Comparison of ENCODE assay signal across 9 cellular contexts in the genomic region with DNA sequence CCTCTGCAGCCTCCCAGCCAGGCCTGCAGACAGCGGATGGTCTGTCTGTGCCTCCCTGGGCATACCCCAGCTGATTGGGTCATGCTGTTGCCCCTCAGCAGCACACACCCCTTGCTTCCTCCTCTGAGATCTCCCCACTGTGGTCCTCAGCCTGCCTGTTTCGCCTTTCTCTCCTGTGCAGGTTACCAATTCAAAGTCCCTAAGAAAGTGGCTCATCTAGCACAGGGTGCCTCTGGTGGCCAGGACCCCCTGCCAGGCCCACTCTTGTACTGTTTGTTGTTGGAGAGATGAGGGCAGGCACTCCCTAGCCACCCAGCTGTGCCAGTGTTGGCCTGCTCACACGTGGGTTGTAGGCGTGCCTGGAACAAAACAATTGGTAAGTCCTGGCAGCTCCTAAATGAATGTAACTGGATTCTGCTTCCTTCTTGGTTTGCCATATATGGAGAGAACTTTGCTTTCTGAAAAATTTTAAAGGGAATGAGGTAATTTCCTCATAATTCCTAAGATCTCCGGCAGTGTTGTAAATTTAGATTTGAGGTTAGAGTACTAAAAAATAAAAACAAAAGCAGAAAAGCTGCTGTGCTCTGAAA.
DNase-seq lines count a peak whose midpoint lies in the region; ATAC-seq and TF ChIP-seq lines count a peak whose summit lies in the region.
"Had no signal": no experiment of that assay in that cellular context is flagged by ENCODE, and none has a peak within 500 bp of the region (broad histone marks: within the 10 kb centered on the region; RNA-seq: fewer than 3 reads in every experiment).

No MANE protein-coding gene starts in this region.

- ATAC-seq in SK-N-SH treated with all-trans-retinoic acid at 6 μM for 48 hours: peak; percentile 97
- no peak for ATAC-seq in T-helper 17 cell
- no peak for ATAC-seq in GM21526 (IDR thresholded peaks at IDR 0.05; ENCODE audit: low FRiP score, unreplicated experiment)

- no peak overlapping the region for H3K4me3 Mint-ChIP-seq in T-helper 17 cell
- H3K4me3 Mint-ChIP-seq: activated naive CD4-positive, alpha-beta T cell treated with anti-CD3 and anti-CD28 coated beads, Interleukin-2, amount 50 U/mL, for 24 hours had no signal

- peaks cover 0 to 24% of the 10 kb centered on the region in 2 donors for H3K4me1 ChIP-seq in right atrium auricular region

- peaks cover 57% of the 10 kb centered on the region for H3K27me3 Mint-ChIP-seq in T-helper 17 cell

- H3K4me1 Mint-ChIP-seq in T-helper 17 cell: no peaks in the 10 kb centered on the region
- H3K4me1 Mint-ChIP-seq: activated naive CD4-positive, alpha-beta T cell treated with anti-CD3 and anti-CD28 coated beads, Interleukin-2, amount 50 U/mL, for 24 hours had no signal

- DNase-seq in HEK293T (ENCODE audit: extremely low spot score) (peak; percentile 52), right atrium auricular region (ENCODE audit: low spot score) (peak; percentile 68), smooth muscle cell of the brain vasculature (ENCODE audit: low read depth, low spot score) (peak; percentile 71), T-helper 17 cell (no peak), GDM1 (lab: John Stamatoyannopoulos, UW) (no peak)
- no peak for DNase-seq in activated CD4-positive, alpha-beta T cell treated with anti-CD3 and anti-CD28 coated beads for 4 hours

- H3K36me3 Mint-ChIP-seq in T-helper 17 cell (ENCODE audit: low read depth): no peaks in the 10 kb centered on the region
- H3K36me3 Mint-ChIP-seq: activated naive CD4-positive, alpha-beta T cell treated with anti-CD3 and anti-CD28 coated beads, Interleukin-2, amount 50 U/mL, for 24 hours had no signal

- peak overlapping the region; percentile 65 to 82 for H3K27ac ChIP-seq in right atrium auricular region

- no peaks in the 10 kb centered on the region for H3K36me3 ChIP-seq in right atrium auricular region

- H3K27me3 ChIP-seq in right atrium auricular region: no peaks in the 10 kb centered on the region

- H3K27ac Mint-ChIP-seq in T-helper 17 cell: no peak overlapping the region
- H3K27ac Mint-ChIP-seq: activated naive CD4-positive, alpha-beta T cell treated with anti-CD3 and anti-CD28 coated beads, Interleukin-2, amount 50 U/mL, for 24 hours had no signal

- H3K9me3 ChIP-seq in right atrium auricular region (no peaks in the 10 kb centered on the region), T-helper 17 cell (ENCODE audit: control insufficient read depth, low read length, poor library complexity, severe bottlenecking) (no peaks in the 10 kb centered on the region)

- CTCF ChIA-PET in HEK293T (lab: Yijun Ruan, JAX): interaction anchor here (1.1 to 1.3 kb wide), 2 partner anchors 9 to 12 kb away, joined by 4 read pairs; no protein-coding TSS in a partner anchor

- H3K4me3 ChIP-seq in right atrium auricular region: no peak overlapping the region

- POLR2A ChIA-PET in HEK293T (lab: Yijun Ruan, JAX): interaction anchor here (2.2 kb wide), 1 partner anchor 10 kb away, joined by 7 read pairs; no protein-coding TSS in a partner anchor

- no peak for TF ChIP-seq CTCF in right atrium auricular region (IDR thresholded peaks at IDR 0.05)

TF ChIP-seq in HEK293T, 16 proteins besides CTCF, POLR2A, EP300 and RAD21:
- TF ChIP-seq CTBP1 (IDR thresholded peaks at IDR 0.05; ENCODE audit: borderline replicate concordance) (peak; percentile 65; the same call in 1 of the 2 replicates), PKNOX1 (IDR thresholded peaks at IDR 0.05) (0 out of 2 replicates have a peak, but pooled peaks have one; percentile 2), SP1 (IDR thresholded peaks at IDR 0.05) (no peak)

TF ChIP-seq in SK-N-SH treated with all-trans-retinoic acid at 6 μM for 48 hours, 23 proteins besides CTCF, POLR2A, EP300 and RAD21:
- TF ChIP-seq SNAI2 (CRISPR knock-in tag; IDR thresholded peaks at IDR 0.05) (no peak), CSDC2 (CRISPR knock-in tag; IDR thresholded peaks at IDR 0.05) (no peak), CREB5 (CRISPR knock-in tag; IDR thresholded peaks at IDR 0.05; ENCODE audit: low read depth) (no peak), ESRRG (CRISPR knock-in tag; IDR thresholded peaks at IDR 0.05) (no peak), ZNF8 (CRISPR knock-in tag; IDR thresholded peaks at IDR 0.05) (no peak), OSR1 (CRISPR knock-in tag; IDR thresholded peaks at IDR 0.05) (no peak), ZNF70 (CRISPR knock-in tag; IDR thresholded peaks at IDR 0.05) (no peak), ISL1 (CRISPR knock-in tag; IDR thresholded peaks at IDR 0.05) (no peak), GLIS3 (CRISPR knock-in tag; IDR thresholded peaks at IDR 0.05) (no peak), PPARA (CRISPR knock-in tag; IDR thresholded peaks at IDR 0.05; ENCODE audit: borderline replicate concordance) (no peak), ZNF565 (CRISPR knock-in tag; conservative IDR thresholded peaks at IDR 0.05; ENCODE audit: low read depth) (no peak), CSRNP3 (CRISPR knock-in tag; IDR thresholded peaks at IDR 0.05) (no peak), ARNTL (CRISPR knock-in tag; IDR thresholded peaks at IDR 0.05; ENCODE audit: borderline replicate concordance, low read depth) (no peak), ZC3H10 (CRISPR knock-in tag; IDR thresholded peaks at IDR 0.05) (no peak)
- TF ChIP-seq, protein P1, sequence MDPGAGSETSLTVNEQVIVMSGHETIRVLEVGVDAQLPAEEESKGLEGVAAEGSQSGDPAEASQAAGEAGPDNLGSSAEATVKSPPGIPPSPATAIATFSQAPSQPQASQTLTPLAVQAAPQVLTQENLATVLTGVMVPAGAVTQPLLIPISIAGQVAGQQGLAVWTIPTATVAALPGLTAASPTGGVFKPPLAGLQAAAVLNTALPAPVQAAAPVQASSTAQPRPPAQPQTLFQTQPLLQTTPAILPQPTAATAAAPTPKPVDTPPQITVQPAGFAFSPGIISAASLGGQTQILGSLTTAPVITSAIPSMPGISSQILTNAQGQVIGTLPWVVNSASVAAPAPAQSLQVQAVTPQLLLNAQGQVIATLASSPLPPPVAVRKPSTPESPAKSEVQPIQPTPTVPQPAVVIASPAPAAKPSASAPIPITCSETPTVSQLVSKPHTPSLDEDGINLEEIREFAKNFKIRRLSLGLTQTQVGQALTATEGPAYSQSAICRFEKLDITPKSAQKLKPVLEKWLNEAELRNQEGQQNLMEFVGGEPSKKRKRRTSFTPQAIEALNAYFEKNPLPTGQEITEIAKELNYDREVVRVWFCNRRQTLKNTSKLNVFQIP (CRISPR knock-in tag; IDR thresholded peaks at IDR 0.05; ENCODE audit: borderline replicate concordance, low read depth): no peak

Comparison
In these comparisons a context has a peak if more than half of its experiments do, and no peak if none do; other contexts are left out.
1. DNase-seq: peak in HEK293T (single experiment), right atrium auricular region (single experiment) and smooth muscle cell of the brain vasculature (single experiment); none in T-helper 17 cell (0 of 3), GDM1 (single experiment) and activated CD4-positive, alpha-beta T cell treated with anti-CD3 and anti-CD28 coated beads for 4 hours (0 of 2).